Comparison of ENCODE assay signal across 14 cellular contexts in the genomic region with DNA sequence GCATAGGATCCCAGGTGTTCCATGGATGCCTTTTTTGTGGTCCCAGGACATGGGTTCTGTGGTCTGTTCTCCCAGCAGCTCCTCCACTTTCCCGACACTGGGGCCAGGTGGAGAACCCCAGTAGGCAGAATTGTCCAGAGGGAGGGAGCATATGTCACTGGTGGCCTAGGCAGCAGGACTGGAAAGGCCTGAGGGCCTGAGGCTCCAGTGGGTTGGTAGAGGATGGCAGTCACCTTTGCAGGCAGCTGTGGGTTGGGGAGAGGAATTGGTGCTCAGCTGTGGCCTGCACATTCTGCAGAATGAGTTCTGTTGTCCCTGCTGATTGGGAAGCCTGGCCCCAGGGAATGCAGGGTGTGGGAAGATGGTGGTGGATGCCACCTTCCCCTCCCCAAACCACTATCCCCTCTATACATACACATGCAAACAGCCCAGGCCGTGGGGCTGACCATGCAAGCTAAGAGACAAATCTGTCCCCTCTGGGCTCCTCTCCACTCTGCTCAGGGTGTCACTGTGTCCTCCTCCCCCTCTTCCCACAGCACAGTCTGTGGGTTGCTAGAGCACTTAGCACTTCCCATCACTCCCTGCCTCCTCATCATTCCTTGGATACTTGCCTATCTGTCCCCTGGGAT.
"Had no signal": no experiment of that assay in that cellular context is flagged by ENCODE, and none has a peak within 500 bp of the region (broad histone marks: within the 10 kb centered on the region; RNA-seq: fewer than 3 reads in every experiment).

No MANE protein-coding gene starts in this region.

- H3K4me1 ChIP-seq: body of pancreas had no signal

- H3K4me1 Mint-ChIP-seq: activated naive CD4-positive, alpha-beta T cell treated with anti-CD3 and anti-CD28 coated beads, Interleukin-2, amount 10 ng/mL, durations not matched to agents 7 days and 5 days; immature natural killer cell had no signal

- H3K36me3 ChIP-seq: ovary, thyroid gland had no signal

- H3K27ac Mint-ChIP-seq: activated CD8-positive, alpha-beta T cell treated with anti-CD3 and anti-CD28 coated beads, Interleukin-2, amount 10 ng/mL, durations not matched to agents 7 days and 5 days; activated naive CD4-positive, alpha-beta T cell treated with anti-CD3 and anti-CD28 coated beads, Interleukin-2, amount 10 ng/mL, durations not matched to agents 7 days and 5 days; activated T-helper 1 cell treated with anti-CD3 and anti-CD28 coated beads, Interleukin-12 subunit alpha, Interleukin-12 subunit beta, Interleukin-2, Interleukin-4 antibody, amounts not matched to agents 30 ng/mL and 10 ng/mL and 1 ng/mL, durations not matched to agents 14 hours and 24 hours and 36 hours had no signal

- DNase-seq: activated CD4-positive, alpha-beta T cell treated with anti-CD3 and anti-CD28 coated beads for 48 hours; activated CD8-positive, alpha-beta memory T cell treated with anti-CD3 and anti-CD28 coated beads, Interleukin-2, amount 50 U/mL, for 48 hours; activated CD8-positive, alpha-beta T cell treated with anti-CD3 and anti-CD28 coated beads, Interleukin-2, amount 10 ng/mL, durations not matched to agents 7 days and 5 days; activated naive CD4-positive, alpha-beta T cell treated with anti-CD3 and anti-CD28 coated beads, Interleukin-2, amount 10 ng/mL, durations not matched to agents 7 days and 5 days; body of pancreas; cerebellar nuclear complex; immature natural killer cell; left colon; ovary; stimulated activated CD4-positive, alpha-beta T cell treated with anti-CD3 and anti-CD28 coated beads, Interleukin-15, amount 100 ng/mL, for 24 hours; stimulated activated CD4-positive, alpha-beta T cell treated with anti-CD3 and anti-CD28 coated beads, Interleukin-4, amount 100 ng/mL, for 24 hours had no signal

- H3K4me3 Mint-ChIP-seq: activated CD8-positive, alpha-beta T cell treated with anti-CD3 and anti-CD28 coated beads, Interleukin-2, amount 10 ng/mL, durations not matched to agents 7 days and 5 days; activated naive CD4-positive, alpha-beta T cell treated with anti-CD3 and anti-CD28 coated beads, Interleukin-2, amount 10 ng/mL, durations not matched to agents 7 days and 5 days; activated T-helper 1 cell treated with anti-CD3 and anti-CD28 coated beads, Interleukin-12 subunit alpha, Interleukin-12 subunit beta, Interleukin-2, Interleukin-4 antibody, amounts not matched to agents 30 ng/mL and 10 ng/mL and 1 ng/mL, durations not matched to agents 14 hours and 24 hours and 36 hours; immature natural killer cell; WTC11 had no signal

- ATAC-seq: activated CD8-positive, alpha-beta T cell treated with anti-CD3 and anti-CD28 coated beads, Interleukin-2, amount 10 ng/mL, durations not matched to agents 7 days and 5 days; body of pancreas; left colon; WTC11 had no signal

- H3K27me3 ChIP-seq: body of pancreas, ovary, thyroid gland had no signal

- H3K27ac ChIP-seq: body of pancreas, ovary, thyroid gland had no signal

- H3K9me3 ChIP-seq: body of pancreas, ovary, thyroid gland had no signal

- H3K36me3 Mint-ChIP-seq: activated naive CD4-positive, alpha-beta T cell treated with anti-CD3 and anti-CD28 coated beads, Interleukin-2, amount 10 ng/mL, durations not matched to agents 7 days and 5 days; immature natural killer cell; WTC11 had no signal

- H3K4me3 ChIP-seq: body of pancreas, ovary, thyroid gland had no signal

- H3K9me3 Mint-ChIP-seq: activated naive CD4-positive, alpha-beta T cell treated with anti-CD3 and anti-CD28 coated beads, Interleukin-2, amount 10 ng/mL, durations not matched to agents 7 days and 5 days; activated T-helper 1 cell treated with anti-CD3 and anti-CD28 coated beads, Interleukin-12 subunit alpha, Interleukin-12 subunit beta, Interleukin-2, Interleukin-4 antibody, amounts not matched to agents 30 ng/mL and 10 ng/mL and 1 ng/mL, durations not matched to agents 14 hours and 24 hours and 36 hours; immature natural killer cell; WTC11 had no signal
